ENCODE assay signal across 1 cellular context in the genomic region with DNA sequence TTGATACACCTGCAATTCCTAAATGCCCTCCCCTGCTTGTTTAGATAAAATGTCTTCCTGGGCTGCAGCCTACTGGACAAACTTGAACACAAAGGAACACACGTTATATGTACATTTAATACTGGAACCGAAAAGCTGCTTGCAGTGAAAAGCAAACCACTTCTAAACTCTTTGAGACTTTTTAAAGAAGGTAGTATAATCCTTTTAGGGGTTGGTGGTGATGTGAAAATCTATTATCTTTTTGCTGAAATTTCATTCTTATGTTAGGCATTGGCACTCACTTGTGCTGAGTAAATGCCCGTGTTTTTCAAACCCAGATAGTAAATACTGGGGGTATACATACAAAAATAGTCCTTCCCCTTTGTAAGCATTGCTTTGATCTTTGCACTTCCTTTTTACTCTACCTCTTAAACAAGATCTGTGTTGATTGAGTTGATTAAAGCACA.
TF ChIP-seq lines count a peak whose summit lies in the region.

No MANE protein-coding gene starts in this region.

TF ChIP-seq in HCT116, 20 proteins besides CTCF, POLR2A, EP300 and RAD21 (continued from another document):
- TF ChIP-seq CEBPB (IDR thresholded peaks at IDR 0.05; ENCODE audit: low read depth): no peak
- no peak for TF ChIP-seq SRF (IDR thresholded peaks at IDR 0.05; ENCODE audit: low read depth)
- TF ChIP-seq, protein P1, sequence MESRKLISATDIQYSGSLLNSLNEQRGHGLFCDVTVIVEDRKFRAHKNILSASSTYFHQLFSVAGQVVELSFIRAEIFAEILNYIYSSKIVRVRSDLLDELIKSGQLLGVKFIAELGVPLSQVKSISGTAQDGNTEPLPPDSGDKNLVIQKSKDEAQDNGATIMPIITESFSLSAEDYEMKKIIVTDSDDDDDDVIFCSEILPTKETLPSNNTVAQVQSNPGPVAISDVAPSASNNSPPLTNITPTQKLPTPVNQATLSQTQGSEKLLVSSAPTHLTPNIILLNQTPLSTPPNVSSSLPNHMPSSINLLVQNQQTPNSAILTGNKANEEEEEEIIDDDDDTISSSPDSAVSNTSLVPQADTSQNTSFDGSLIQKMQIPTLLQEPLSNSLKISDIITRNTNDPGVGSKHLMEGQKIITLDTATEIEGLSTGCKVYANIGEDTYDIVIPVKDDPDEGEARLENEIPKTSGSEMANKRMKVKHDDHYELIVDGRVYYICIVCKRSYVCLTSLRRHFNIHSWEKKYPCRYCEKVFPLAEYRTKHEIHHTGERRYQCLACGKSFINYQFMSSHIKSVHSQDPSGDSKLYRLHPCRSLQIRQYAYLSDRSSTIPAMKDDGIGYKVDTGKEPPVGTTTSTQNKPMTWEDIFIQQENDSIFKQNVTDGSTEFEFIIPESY (IDR thresholded peaks at IDR 0.05; ENCODE audit: extremely low read depth, insufficient replicate concordance, low read length): no peak
